ENCODE assay signal across 1 cellular context in genomic region chr20:63434599-63435378, GRCh38.
A peak's percentile ranks its signal among the peaks of the same experiment; 100 is the strongest.
TF ChIP-seq lines count a peak whose summit lies in the region.

No MANE protein-coding gene starts in this region.

TF ChIP-seq in HepG2, 621 proteins besides CTCF, POLR2A, EP300 and RAD21 (continued from another document and continues in another):
- TF ChIP-seq, protein P1, sequence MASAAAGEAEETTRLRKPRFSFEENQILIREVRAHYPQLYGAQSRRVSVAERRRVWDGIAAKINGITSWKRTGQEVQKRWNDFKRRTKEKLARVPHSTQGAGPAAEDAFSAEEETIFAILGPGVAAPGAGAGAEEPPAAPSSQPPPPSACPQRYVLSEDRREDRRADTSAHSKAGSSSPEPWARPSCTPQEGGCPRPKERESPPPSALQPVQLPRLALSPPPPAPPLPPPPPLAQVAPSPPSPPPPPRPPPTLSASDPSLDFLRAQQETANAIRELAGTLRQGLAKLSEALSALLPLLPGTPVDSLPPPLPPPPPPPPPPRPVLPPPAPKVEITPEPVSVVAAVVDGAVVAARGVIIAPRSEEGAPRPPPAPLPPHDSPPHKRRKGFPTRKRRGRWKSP (CRISPR knock-in tag; IDR thresholded peaks at IDR 0.05): no peak
- no peak for TF ChIP-seq PTBP1 (IDR thresholded peaks at IDR 0.05; ENCODE audit: low read depth, low read length, poor library complexity, severe bottlenecking)
- TF ChIP-seq MED13 (CRISPR knock-in tag; IDR thresholded peaks at IDR 0.05): no peak
- TF ChIP-seq SUZ12 (IDR thresholded peaks at IDR 0.05; ENCODE audit: low read depth, low read length): no peak
- no peak for TF ChIP-seq NR2F6 (IDR thresholded peaks at IDR 0.05)
- peak; percentile 18; the same call in 1 of the 2 replicates for TF ChIP-seq NR2F6 (CRISPR knock-in tag; IDR thresholded peaks at IDR 0.05)
- TF ChIP-seq GZF1 (CRISPR knock-in tag; IDR thresholded peaks at IDR 0.05): no peak
- no peak for TF ChIP-seq ZNF713 (CRISPR knock-in tag; IDR thresholded peaks at IDR 0.05)
- TF ChIP-seq, protein P2, sequence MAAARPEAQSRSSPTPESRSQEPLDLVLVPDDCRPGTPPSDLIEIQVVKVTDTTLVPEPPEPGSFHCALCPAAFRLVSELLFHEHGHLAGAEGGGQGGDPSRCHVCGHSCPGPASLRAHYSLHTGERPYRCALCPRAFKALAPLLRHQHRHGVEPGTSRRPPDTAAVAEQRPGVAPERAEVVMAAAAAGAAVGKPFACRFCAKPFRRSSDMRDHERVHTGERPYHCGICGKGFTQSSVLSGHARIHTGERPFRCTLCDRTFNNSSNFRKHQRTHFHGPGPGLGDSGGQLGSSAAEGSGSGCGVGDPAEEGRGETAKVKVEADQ (CRISPR knock-in tag; IDR thresholded peaks at IDR 0.05; ENCODE audit: borderline replicate concordance): no peak
- no peak for TF ChIP-seq ZMAT3 (CRISPR knock-in tag; conservative IDR thresholded peaks at IDR 0.05)
- no peak for TF ChIP-seq ZNF160 (CRISPR knock-in tag; IDR thresholded peaks at IDR 0.05)
- peak; percentile 58; the same call in 1 of the 2 replicates for TF ChIP-seq ZNF619 (CRISPR knock-in tag; IDR thresholded peaks at IDR 0.05)
- peak; percentile 68 for TF ChIP-seq TBL1XR1 (IDR thresholded peaks at IDR 0.05; ENCODE audit: borderline replicate concordance, low read length, partially characterized antibody)
- TF ChIP-seq ZNF430 (CRISPR knock-in tag; IDR thresholded peaks at IDR 0.05): no peak
- no peak for TF ChIP-seq NFRKB (IDR thresholded peaks at IDR 0.05)
- no peak for TF ChIP-seq ZSCAN20 (CRISPR knock-in tag; IDR thresholded peaks at IDR 0.05; ENCODE audit: borderline replicate concordance)
- no peak for TF ChIP-seq SOX6 (IDR thresholded peaks at IDR 0.05)
- TF ChIP-seq SOX6 (CRISPR knock-in tag; IDR thresholded peaks at IDR 0.05): no peak
- TF ChIP-seq, protein P3, sequence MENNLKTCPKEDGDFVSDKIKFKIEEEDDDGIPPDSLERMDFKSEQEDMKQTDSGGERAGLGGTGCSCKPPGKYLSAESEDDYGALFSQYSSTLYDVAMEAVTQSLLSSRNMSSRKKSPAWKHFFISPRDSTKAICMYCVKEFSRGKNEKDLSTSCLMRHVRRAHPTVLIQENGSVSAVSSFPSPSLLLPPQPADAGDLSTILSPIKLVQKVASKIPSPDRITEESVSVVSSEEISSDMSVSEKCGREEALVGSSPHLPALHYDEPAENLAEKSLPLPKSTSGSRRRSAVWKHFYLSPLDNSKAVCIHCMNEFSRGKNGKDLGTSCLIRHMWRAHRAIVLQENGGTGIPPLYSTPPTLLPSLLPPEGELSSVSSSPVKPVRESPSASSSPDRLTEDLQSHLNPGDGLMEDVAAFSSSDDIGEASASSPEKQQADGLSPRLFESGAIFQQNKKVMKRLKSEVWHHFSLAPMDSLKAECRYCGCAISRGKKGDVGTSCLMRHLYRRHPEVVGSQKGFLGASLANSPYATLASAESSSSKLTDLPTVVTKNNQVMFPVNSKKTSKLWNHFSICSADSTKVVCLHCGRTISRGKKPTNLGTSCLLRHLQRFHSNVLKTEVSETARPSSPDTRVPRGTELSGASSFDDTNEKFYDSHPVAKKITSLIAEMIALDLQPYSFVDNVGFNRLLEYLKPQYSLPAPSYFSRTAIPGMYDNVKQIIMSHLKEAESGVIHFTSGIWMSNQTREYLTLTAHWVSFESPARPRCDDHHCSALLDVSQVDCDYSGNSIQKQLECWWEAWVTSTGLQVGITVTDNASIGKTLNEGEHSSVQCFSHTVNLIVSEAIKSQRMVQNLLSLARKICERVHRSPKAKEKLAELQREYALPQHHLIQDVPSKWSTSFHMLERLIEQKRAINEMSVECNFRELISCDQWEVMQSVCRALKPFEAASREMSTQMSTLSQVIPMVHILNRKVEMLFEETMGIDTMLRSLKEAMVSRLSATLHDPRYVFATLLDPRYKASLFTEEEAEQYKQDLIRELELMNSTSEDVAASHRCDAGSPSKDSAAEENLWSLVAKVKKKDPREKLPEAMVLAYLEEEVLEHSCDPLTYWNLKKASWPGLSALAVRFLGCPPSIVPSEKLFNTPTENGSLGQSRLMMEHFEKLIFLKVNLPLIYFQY (CRISPR knock-in tag; IDR thresholded peaks at IDR 0.05; ENCODE audit: borderline replicate concordance): 0 out of 2 replicates have a peak, but pooled peaks have one; percentile 19
- TF ChIP-seq ARID2 (CRISPR knock-in tag; IDR thresholded peaks at IDR 0.05; ENCODE audit: borderline replicate concordance): no peak
- no peak for TF ChIP-seq PAXIP1 (CRISPR knock-in tag; conservative IDR thresholded peaks at IDR 0.05)
- TF ChIP-seq ZNF225 (CRISPR knock-in tag; IDR thresholded peaks at IDR 0.05): no peak
- no peak for TF ChIP-seq HHEX (CRISPR knock-in tag; IDR thresholded peaks at IDR 0.05)
- TF ChIP-seq ZBTB7B (CRISPR knock-in tag; IDR thresholded peaks at IDR 0.05): no peak
- TF ChIP-seq NR2F1 (CRISPR knock-in tag; IDR thresholded peaks at IDR 0.05): no peak
- peak; percentile 56; the same call in 1 of the 2 replicates for TF ChIP-seq SMAD1 (CRISPR knock-in tag; IDR thresholded peaks at IDR 0.05; ENCODE audit: borderline replicate concordance, low read depth)
- TF ChIP-seq TCF12 (IDR thresholded peaks at IDR 0.05): no peak
- TF ChIP-seq TCF12 (CRISPR knock-in tag; IDR thresholded peaks at IDR 0.05): no peak
- no peak for TF ChIP-seq SRSF1 (optimal IDR thresholded peaks at IDR 0.05; ENCODE audit: low read depth, low read length)
- TF ChIP-seq MYC (CRISPR knock-in tag; IDR thresholded peaks at IDR 0.05; ENCODE audit: borderline replicate concordance): no peak
- TF ChIP-seq ZNF496 (CRISPR knock-in tag; IDR thresholded peaks at IDR 0.05; ENCODE audit: insufficient replicate concordance): no peak
- peak; percentile 70; the same call in 1 of the 2 replicates for TF ChIP-seq ZNF567 (CRISPR knock-in tag; IDR thresholded peaks at IDR 0.05; ENCODE audit: borderline replicate concordance)
- TF ChIP-seq CHD4 (IDR thresholded peaks at IDR 0.05; ENCODE audit: borderline replicate concordance, low read length): no peak
- TF ChIP-seq, protein P4, sequence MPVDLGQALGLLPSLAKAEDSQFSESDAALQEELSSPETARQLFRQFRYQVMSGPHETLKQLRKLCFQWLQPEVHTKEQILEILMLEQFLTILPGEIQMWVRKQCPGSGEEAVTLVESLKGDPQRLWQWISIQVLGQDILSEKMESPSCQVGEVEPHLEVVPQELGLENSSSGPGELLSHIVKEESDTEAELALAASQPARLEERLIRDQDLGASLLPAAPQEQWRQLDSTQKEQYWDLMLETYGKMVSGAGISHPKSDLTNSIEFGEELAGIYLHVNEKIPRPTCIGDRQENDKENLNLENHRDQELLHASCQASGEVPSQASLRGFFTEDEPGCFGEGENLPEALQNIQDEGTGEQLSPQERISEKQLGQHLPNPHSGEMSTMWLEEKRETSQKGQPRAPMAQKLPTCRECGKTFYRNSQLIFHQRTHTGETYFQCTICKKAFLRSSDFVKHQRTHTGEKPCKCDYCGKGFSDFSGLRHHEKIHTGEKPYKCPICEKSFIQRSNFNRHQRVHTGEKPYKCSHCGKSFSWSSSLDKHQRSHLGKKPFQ (CRISPR knock-in tag; IDR thresholded peaks at IDR 0.05; ENCODE audit: insufficient replicate concordance): no peak
- no peak for TF ChIP-seq ZNF639 (CRISPR knock-in tag; conservative IDR thresholded peaks at IDR 0.05)
- no peak for TF ChIP-seq MATR3 (CRISPR knock-in tag; IDR thresholded peaks at IDR 0.05)
- TF ChIP-seq ZNF780A (CRISPR knock-in tag; IDR thresholded peaks at IDR 0.05): no peak
- TF ChIP-seq STAG1 (CRISPR knock-in tag; IDR thresholded peaks at IDR 0.05): peak; percentile 64
- peak; percentile 13; the same call in 1 of the 2 replicates for TF ChIP-seq FOXA3 (CRISPR knock-in tag; IDR thresholded peaks at IDR 0.05)
- TF ChIP-seq ZNF589 (CRISPR knock-in tag; conservative IDR thresholded peaks at IDR 0.05): no peak
- no peak for TF ChIP-seq ZNF431 (CRISPR knock-in tag; IDR thresholded peaks at IDR 0.05; ENCODE audit: borderline replicate concordance, low read depth)
- 0 out of 2 replicates have a peak, but pooled peaks have one; percentile 54 for TF ChIP-seq ETV6 (CRISPR knock-in tag; conservative IDR thresholded peaks at IDR 0.05)
- TF ChIP-seq RFX3 (CRISPR knock-in tag; IDR thresholded peaks at IDR 0.05): no peak
- TF ChIP-seq ZNF10 (CRISPR knock-in tag; IDR thresholded peaks at IDR 0.05; ENCODE audit: borderline replicate concordance, low read depth): no peak
- TF ChIP-seq, protein P5, sequence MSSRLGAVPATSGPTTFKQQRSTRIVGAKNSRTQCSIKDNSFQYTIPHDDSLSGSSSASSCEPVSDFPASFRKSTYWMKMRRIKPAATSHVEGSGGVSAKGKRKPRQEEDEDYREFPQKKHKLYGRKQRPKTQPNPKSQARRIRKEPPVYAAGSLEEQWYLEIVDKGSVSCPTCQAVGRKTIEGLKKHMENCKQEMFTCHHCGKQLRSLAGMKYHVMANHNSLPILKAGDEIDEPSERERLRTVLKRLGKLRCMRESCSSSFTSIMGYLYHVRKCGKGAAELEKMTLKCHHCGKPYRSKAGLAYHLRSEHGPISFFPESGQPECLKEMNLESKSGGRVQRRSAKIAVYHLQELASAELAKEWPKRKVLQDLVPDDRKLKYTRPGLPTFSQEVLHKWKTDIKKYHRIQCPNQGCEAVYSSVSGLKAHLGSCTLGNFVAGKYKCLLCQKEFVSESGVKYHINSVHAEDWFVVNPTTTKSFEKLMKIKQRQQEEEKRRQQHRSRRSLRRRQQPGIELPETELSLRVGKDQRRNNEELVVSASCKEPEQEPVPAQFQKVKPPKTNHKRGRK (CRISPR knock-in tag; IDR thresholded peaks at IDR 0.05): no peak
- peak; percentile 52; the same call in 1 of the 2 replicates for TF ChIP-seq KDM3A (CRISPR knock-in tag; IDR thresholded peaks at IDR 0.05; ENCODE audit: low read depth)
- TF ChIP-seq, protein P6, sequence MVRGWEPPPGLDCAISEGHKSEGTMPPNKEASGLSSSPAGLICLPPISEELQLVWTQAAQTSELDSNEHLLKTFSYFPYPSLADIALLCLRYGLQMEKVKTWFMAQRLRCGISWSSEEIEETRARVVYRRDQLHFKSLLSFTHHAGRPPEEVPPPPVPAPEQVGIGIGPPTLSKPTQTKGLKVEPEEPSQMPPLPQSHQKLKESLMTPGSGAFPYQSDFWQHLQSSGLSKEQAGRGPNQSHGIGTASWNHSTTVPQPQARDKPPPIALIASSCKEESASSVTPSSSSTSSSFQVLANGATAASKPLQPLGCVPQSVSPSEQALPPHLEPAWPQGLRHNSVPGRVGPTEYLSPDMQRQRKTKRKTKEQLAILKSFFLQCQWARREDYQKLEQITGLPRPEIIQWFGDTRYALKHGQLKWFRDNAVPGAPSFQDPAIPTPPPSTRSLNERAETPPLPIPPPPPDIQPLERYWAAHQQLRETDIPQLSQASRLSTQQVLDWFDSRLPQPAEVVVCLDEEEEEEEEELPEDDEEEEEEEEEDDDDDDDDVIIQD (CRISPR knock-in tag; IDR thresholded peaks at IDR 0.05; ENCODE audit: low read depth): peak; percentile 68; the same call in 1 of the 2 replicates
- TF ChIP-seq ZNF660 (CRISPR knock-in tag; IDR thresholded peaks at IDR 0.05; ENCODE audit: borderline replicate concordance, low read depth): no peak
- TF ChIP-seq NCOA2 (CRISPR knock-in tag; IDR thresholded peaks at IDR 0.05): 0 out of 2 replicates have a peak, but pooled peaks have one; percentile 23
- peak; percentile 31; the same call in 1 of the 2 replicates for TF ChIP-seq PHF8 (CRISPR knock-in tag; IDR thresholded peaks at IDR 0.05)
- TF ChIP-seq, protein P7, sequence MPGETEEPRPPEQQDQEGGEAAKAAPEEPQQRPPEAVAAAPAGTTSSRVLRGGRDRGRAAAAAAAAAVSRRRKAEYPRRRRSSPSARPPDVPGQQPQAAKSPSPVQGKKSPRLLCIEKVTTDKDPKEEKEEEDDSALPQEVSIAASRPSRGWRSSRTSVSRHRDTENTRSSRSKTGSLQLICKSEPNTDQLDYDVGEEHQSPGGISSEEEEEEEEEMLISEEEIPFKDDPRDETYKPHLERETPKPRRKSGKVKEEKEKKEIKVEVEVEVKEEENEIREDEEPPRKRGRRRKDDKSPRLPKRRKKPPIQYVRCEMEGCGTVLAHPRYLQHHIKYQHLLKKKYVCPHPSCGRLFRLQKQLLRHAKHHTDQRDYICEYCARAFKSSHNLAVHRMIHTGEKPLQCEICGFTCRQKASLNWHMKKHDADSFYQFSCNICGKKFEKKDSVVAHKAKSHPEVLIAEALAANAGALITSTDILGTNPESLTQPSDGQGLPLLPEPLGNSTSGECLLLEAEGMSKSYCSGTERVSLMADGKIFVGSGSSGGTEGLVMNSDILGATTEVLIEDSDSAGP (CRISPR knock-in tag; IDR thresholded peaks at IDR 0.05; ENCODE audit: borderline replicate concordance): peak; percentile 55
- no peak for TF ChIP-seq ZNF629 (CRISPR knock-in tag; conservative IDR thresholded peaks at IDR 0.05)
